In the genomic region with DNA sequence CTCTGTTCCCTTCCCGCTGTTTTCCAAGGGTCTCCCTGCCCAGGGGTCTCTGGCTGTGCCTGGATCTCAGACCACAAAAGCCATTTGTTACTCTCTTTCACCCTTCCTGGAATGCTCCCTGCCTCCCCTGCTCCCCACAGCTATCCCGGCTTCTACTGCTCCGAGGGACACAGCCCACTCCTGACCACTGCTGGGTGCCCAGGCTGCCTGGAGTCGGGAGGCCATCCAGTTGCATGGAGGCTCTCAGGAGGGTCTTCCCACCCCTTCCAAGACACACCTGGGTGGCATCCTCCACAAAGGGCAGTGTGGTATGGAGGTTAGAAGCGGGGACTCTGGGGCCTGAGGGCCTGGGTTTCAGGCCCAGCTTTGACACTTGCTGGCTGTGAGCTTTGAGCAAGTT, we compare ENCODE assay signal across 26 cellular contexts.
"Had no signal": no experiment of that assay in that cellular context is flagged by ENCODE, and none has a peak within 500 bp of the region (broad histone marks: within the 10 kb centered on the region; RNA-seq: fewer than 3 reads in every experiment).

No MANE protein-coding gene starts in this region.

- H3K4me1 ChIP-seq: colonic mucosa, esophagus muscularis mucosa, esophagus squamous epithelium, foreskin keratinocyte, gastrocnemius medialis, gastroesophageal sphincter, heart left ventricle had no signal

- FAIRE-seq: colon, endometrium, endothelial cell of umbilical vein, frontal cortex had no signal

- H3K27me3 ChIP-seq: colonic mucosa, dorsolateral prefrontal cortex, foreskin keratinocyte had no signal

- DNase-seq: colonic mucosa; cortex of kidney; dermis blood vessel endothelial cell; dorsolateral prefrontal cortex; effector CD4-positive, alpha-beta T cell; effector CD8-positive, alpha-beta T cell; effector memory CD4-positive, alpha-beta T cell; effector memory CD8-positive, alpha-beta T cell; endodermal cell; erythroblast; esophagus squamous epithelium; foreskin fibroblast; foreskin keratinocyte; foreskin melanocyte; gastrocnemius medialis; glutamatergic neuron had no signal

- ATAC-seq: effector memory CD8-positive, alpha-beta T cell; esophagus mucosa; foreskin keratinocyte; gastrocnemius medialis; gastroesophageal sphincter; heart left ventricle had no signal

- H3K4me3 ChIP-seq: colonic mucosa, coronary artery, dorsolateral prefrontal cortex, esophagus muscularis mucosa, esophagus squamous epithelium, gastrocnemius medialis, gastroesophageal sphincter, heart left ventricle had no signal

- H3K9me3 ChIP-seq: colonic mucosa, esophagus muscularis mucosa, esophagus squamous epithelium, gastrocnemius medialis, gastroesophageal sphincter, heart left ventricle had no signal

- H3K27ac ChIP-seq: colonic mucosa, coronary artery, epithelial cell of prostate, esophagus muscularis mucosa, esophagus squamous epithelium, foreskin keratinocyte, gastrocnemius medialis, gastroesophageal sphincter, heart left ventricle had no signal

- H3K36me3 ChIP-seq: colonic mucosa, esophagus muscularis mucosa, gastrocnemius medialis, gastroesophageal sphincter, heart left ventricle had no signal
